ENCODE assay signal across 1 cellular context in genomic region chr17:6415616-6416015, GRCh38.
TF ChIP-seq lines count a peak whose summit lies in the region.

No MANE protein-coding gene starts in this region.

TF ChIP-seq in SK-N-SH treated with all-trans-retinoic acid at 6 μM for 48 hours, 23 proteins besides CTCF, POLR2A, EP300 and RAD21 (continued from another document):
- TF ChIP-seq, protein P1, sequence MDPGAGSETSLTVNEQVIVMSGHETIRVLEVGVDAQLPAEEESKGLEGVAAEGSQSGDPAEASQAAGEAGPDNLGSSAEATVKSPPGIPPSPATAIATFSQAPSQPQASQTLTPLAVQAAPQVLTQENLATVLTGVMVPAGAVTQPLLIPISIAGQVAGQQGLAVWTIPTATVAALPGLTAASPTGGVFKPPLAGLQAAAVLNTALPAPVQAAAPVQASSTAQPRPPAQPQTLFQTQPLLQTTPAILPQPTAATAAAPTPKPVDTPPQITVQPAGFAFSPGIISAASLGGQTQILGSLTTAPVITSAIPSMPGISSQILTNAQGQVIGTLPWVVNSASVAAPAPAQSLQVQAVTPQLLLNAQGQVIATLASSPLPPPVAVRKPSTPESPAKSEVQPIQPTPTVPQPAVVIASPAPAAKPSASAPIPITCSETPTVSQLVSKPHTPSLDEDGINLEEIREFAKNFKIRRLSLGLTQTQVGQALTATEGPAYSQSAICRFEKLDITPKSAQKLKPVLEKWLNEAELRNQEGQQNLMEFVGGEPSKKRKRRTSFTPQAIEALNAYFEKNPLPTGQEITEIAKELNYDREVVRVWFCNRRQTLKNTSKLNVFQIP (CRISPR knock-in tag; IDR thresholded peaks at IDR 0.05; ENCODE audit: borderline replicate concordance, low read depth), result no peak
- TF ChIP-seq TCF4 (CRISPR knock-in tag; IDR thresholded peaks at IDR 0.05; ENCODE audit: borderline replicate concordance) (no peak), SNAI2 (CRISPR knock-in tag; IDR thresholded peaks at IDR 0.05) (no peak), TOX (CRISPR knock-in tag; IDR thresholded peaks at IDR 0.05; ENCODE audit: borderline replicate concordance) (no peak), ZNF70 (CRISPR knock-in tag; IDR thresholded peaks at IDR 0.05) (no peak), PPARA (CRISPR knock-in tag; IDR thresholded peaks at IDR 0.05; ENCODE audit: borderline replicate concordance) (no peak), RARB (CRISPR knock-in tag; IDR thresholded peaks at IDR 0.05) (no peak)
